35 cellular contexts compared by ENCODE assay signal in genomic region chr1:218224101-218224500, GRCh38.
"Had no signal": no experiment of that assay in that cellular context is flagged by ENCODE, and none has a peak within 500 bp of the region (broad histone marks: within the 10 kb centered on the region; RNA-seq: fewer than 3 reads in every experiment).

No MANE protein-coding gene starts in this region.

- H3K9me3 ChIP-seq: adrenal gland, body of pancreas, breast epithelium had no signal

- ATAC-seq: activated CD4-positive, alpha-beta T cell treated with anti-CD3 and anti-CD28 coated beads for 36 hours; activated CD4-positive, CD25-positive, alpha-beta regulatory T cell treated with anti-CD3 and anti-CD28 coated beads, Interleukin-2, amount 50 U/mL, for 24 hours; activated CD8-positive, alpha-beta T cell treated with anti-CD3 and anti-CD28 coated beads for 36 hours; activated naive CD4-positive, alpha-beta T cell treated with anti-CD3 and anti-CD28 coated beads, Interleukin-2, amount 50 U/mL, for 72 hours; activated T-cell treated with anti-CD3 and anti-CD28 coated beads, Interleukin-2, amount 50 U/mL, for 4 hours; activated T-cell treated with anti-CD3 and anti-CD28 coated beads, Interleukin-2, amount 50 U/mL, for 72 hours; activated T-helper 17 cell treated with anti-CD3 and anti-CD28 coated beads, Interleukin-2, amount 50 U/mL, for 72 hours; body of pancreas; WTC11 had no signal

- H3K36me3 ChIP-seq: adrenal gland, brain microvascular endothelial cell, breast epithelium, WERI-Rb-1 had no signal

- H3K27me3 ChIP-seq: adrenal gland, body of pancreas, brain microvascular endothelial cell, breast epithelium had no signal

- H3K27ac Mint-ChIP-seq: activated CD4-positive, alpha-beta memory T cell treated with anti-CD3 and anti-CD28 coated beads for 36 hours; activated CD4-positive, alpha-beta T cell treated with anti-CD3 and anti-CD28 coated beads for 36 hours; activated CD4-positive, alpha-beta T cell treated with anti-CD3 and anti-CD28 coated beads, Interleukin-2, amount 10 ng/mL, durations not matched to agents 7 days and 5 days; activated CD8-positive, alpha-beta T cell treated with anti-CD3 and anti-CD28 coated beads for 36 hours; activated naive CD4-positive, alpha-beta T cell treated with anti-CD3 and anti-CD28 coated beads for 36 hours; activated naive CD4-positive, alpha-beta T cell treated with anti-CD3 and anti-CD28 coated beads, Interleukin-2, amount 50 U/mL, for 72 hours; activated naive CD8-positive, alpha-beta T cell treated with anti-CD3 and anti-CD28 coated beads for 36 hours; activated T-cell treated with anti-CD3 and anti-CD28 coated beads, Interleukin-2, amount 50 U/mL, for 72 hours; activated T-helper 1 cell treated with anti-CD3 and anti-CD28 coated beads, Interleukin-12 subunit alpha, Interleukin-12 subunit beta, Interleukin-2, Interleukin-4 antibody, amounts not matched to agents 30 ng/mL and 10 ng/mL and 1 ng/mL, durations not matched to agents 14 hours and 24 hours and 36 hours; activated T-helper 17 cell treated with anti-CD3 and anti-CD28 coated beads, Interleukin-2, amount 50 U/mL, for 72 hours; T-helper 1 cell treated with Interleukin-12 subunit alpha and Interleukin-12 subunit beta and Interleukin-4 antibody, amounts not matched to agents 30 μg/mL and 1 μg/mL, for 36 hours; T-helper 2 cell treated with Interferon-gamma antibody and Interleukin-4, amounts not matched to agents 5 μg/mL and 100 μg/mL, for 36 hours; WTC11 had no signal

- H3K36me3 Mint-ChIP-seq: activated CD4-positive, alpha-beta memory T cell treated with anti-CD3 and anti-CD28 coated beads for 36 hours; activated naive CD4-positive, alpha-beta T cell treated with anti-CD3 and anti-CD28 coated beads, Interleukin-2, amount 50 U/mL, for 72 hours; activated naive CD8-positive, alpha-beta T cell treated with anti-CD3 and anti-CD28 coated beads for 36 hours; WTC11 had no signal

- H3K27ac ChIP-seq: adrenal gland, body of pancreas, brain microvascular endothelial cell, breast epithelium, WERI-Rb-1 had no signal

- H3K4me3 ChIP-seq: adrenal gland, body of pancreas, breast epithelium had no signal

- H3K4me1 Mint-ChIP-seq: activated CD4-positive, alpha-beta T cell treated with anti-CD3 and anti-CD28 coated beads for 36 hours; activated CD4-positive, alpha-beta T cell treated with anti-CD3 and anti-CD28 coated beads, Interleukin-2, amount 10 ng/mL, durations not matched to agents 7 days and 5 days; activated naive CD8-positive, alpha-beta T cell treated with anti-CD3 and anti-CD28 coated beads for 36 hours; activated T-helper 17 cell treated with anti-CD3 and anti-CD28 coated beads, Interleukin-2, amount 50 U/mL, for 72 hours; WTC11 had no signal

- DNase-seq: activated CD4-positive, alpha-beta memory T cell treated with anti-CD3 and anti-CD28 coated beads for 36 hours; activated CD4-positive, alpha-beta T cell treated with anti-CD3 and anti-CD28 coated beads for 1 hour; activated CD4-positive, alpha-beta T cell treated with anti-CD3 and anti-CD28 coated beads for 36 hours; activated CD4-positive, alpha-beta T cell treated with anti-CD3 and anti-CD28 coated beads for 48 hours; activated CD4-positive, alpha-beta T cell treated with anti-CD3 and anti-CD28 coated beads, Interleukin-2, amount 10 ng/mL, durations not matched to agents 7 days and 5 days; activated CD4-positive, CD25-positive, alpha-beta regulatory T cell; activated CD8-positive, alpha-beta memory T cell treated with anti-CD3 and anti-CD28 coated beads, Interleukin-2, amount 50 U/mL, for 4 hours; activated CD8-positive, alpha-beta T cell treated with anti-CD3 and anti-CD28 coated beads for 36 hours; activated effector memory CD4-positive, alpha-beta T cell treated with anti-CD3 and anti-CD28 coated beads, Interleukin-2, amount 50 U/mL, for 16 hours; activated gamma-delta T cell treated with Interleukin-2 at 50 U/mL for 16 hours; activated naive CD4-positive, alpha-beta T cell; activated naive CD4-positive, alpha-beta T cell treated with anti-CD3 and anti-CD28 coated beads for 36 hours; activated naive CD4-positive, alpha-beta T cell treated with anti-CD3 and anti-CD28 coated beads, Interleukin-2, amount 50 U/mL, for 16 hours; activated naive CD8-positive, alpha-beta T cell treated with anti-CD3 and anti-CD28 coated beads for 36 hours; activated T-cell treated with anti-CD3 and anti-CD28 coated beads for 4 hours; activated T-cell treated with anti-CD3 and anti-CD28 coated beads, Interleukin-2, amount 50 U/mL, for 1 hour; activated T-cell treated with anti-CD3 and anti-CD28 coated beads, Interleukin-2, amount 50 U/mL, for 4 hours; activated T-cell treated with anti-CD3 and anti-CD28 coated beads, Interleukin-2, amount 50 U/mL, for 72 hours; adrenal gland; amniotic stem cell; aorta; body of pancreas; brain microvascular endothelial cell; central memory CD4-positive, alpha-beta T cell; T-helper 2 cell; T-helper 9 cell; WERI-Rb-1 had no signal

- H3K9me3 Mint-ChIP-seq: activated CD4-positive, alpha-beta memory T cell treated with anti-CD3 and anti-CD28 coated beads for 36 hours; activated CD4-positive, alpha-beta T cell treated with anti-CD3 and anti-CD28 coated beads, Interleukin-2, amount 10 ng/mL, durations not matched to agents 7 days and 5 days; activated CD8-positive, alpha-beta T cell treated with anti-CD3 and anti-CD28 coated beads for 36 hours; activated naive CD4-positive, alpha-beta T cell treated with anti-CD3 and anti-CD28 coated beads for 36 hours; activated naive CD4-positive, alpha-beta T cell treated with anti-CD3 and anti-CD28 coated beads, Interleukin-2, amount 50 U/mL, for 72 hours; activated naive CD8-positive, alpha-beta T cell treated with anti-CD3 and anti-CD28 coated beads for 36 hours; activated T-cell treated with anti-CD3 and anti-CD28 coated beads, Interleukin-2, amount 50 U/mL, for 4 hours; activated T-cell treated with anti-CD3 and anti-CD28 coated beads, Interleukin-2, amount 50 U/mL, for 72 hours; activated T-helper 1 cell treated with anti-CD3 and anti-CD28 coated beads, Interleukin-12 subunit alpha, Interleukin-12 subunit beta, Interleukin-2, Interleukin-4 antibody, amounts not matched to agents 30 ng/mL and 10 ng/mL and 1 ng/mL, durations not matched to agents 14 hours and 24 hours and 36 hours; activated T-helper 17 cell treated with anti-CD3 and anti-CD28 coated beads, Interleukin-2, amount 50 U/mL, for 72 hours; T-helper 1 cell treated with Interleukin-12 subunit alpha and Interleukin-12 subunit beta and Interleukin-4 antibody, amounts not matched to agents 30 μg/mL and 1 μg/mL, for 36 hours; T-helper 2 cell treated with Interferon-gamma antibody and Interleukin-4, amounts not matched to agents 5 μg/mL and 100 μg/mL, for 36 hours; WTC11 had no signal

- H3K4me1 ChIP-seq: adrenal gland, body of pancreas, breast epithelium had no signal

- H3K27me3 Mint-ChIP-seq: activated CD4-positive, alpha-beta memory T cell treated with anti-CD3 and anti-CD28 coated beads for 36 hours had no signal

- H3K4me3 Mint-ChIP-seq: activated CD4-positive, alpha-beta memory T cell treated with anti-CD3 and anti-CD28 coated beads for 36 hours; activated CD4-positive, alpha-beta T cell treated with anti-CD3 and anti-CD28 coated beads for 36 hours; activated CD4-positive, alpha-beta T cell treated with anti-CD3 and anti-CD28 coated beads, Interleukin-2, amount 10 ng/mL, durations not matched to agents 7 days and 5 days; activated CD8-positive, alpha-beta T cell treated with anti-CD3 and anti-CD28 coated beads for 36 hours; activated naive CD4-positive, alpha-beta T cell treated with anti-CD3 and anti-CD28 coated beads for 36 hours; activated naive CD8-positive, alpha-beta T cell treated with anti-CD3 and anti-CD28 coated beads for 36 hours; activated T-cell treated with anti-CD3 and anti-CD28 coated beads, Interleukin-2, amount 50 U/mL, for 4 hours; activated T-cell treated with anti-CD3 and anti-CD28 coated beads, Interleukin-2, amount 50 U/mL, for 72 hours; activated T-helper 1 cell treated with anti-CD3 and anti-CD28 coated beads, Interleukin-12 subunit alpha, Interleukin-12 subunit beta, Interleukin-2, Interleukin-4 antibody, amounts not matched to agents 30 ng/mL and 10 ng/mL and 1 ng/mL, durations not matched to agents 14 hours and 24 hours and 36 hours; activated T-helper 17 cell treated with anti-CD3 and anti-CD28 coated beads, Interleukin-2, amount 50 U/mL, for 72 hours; T-helper 1 cell treated with Interleukin-12 subunit alpha and Interleukin-12 subunit beta and Interleukin-4 antibody, amounts not matched to agents 30 μg/mL and 1 μg/mL, for 36 hours; T-helper 2 cell treated with Interferon-gamma antibody and Interleukin-4, amounts not matched to agents 5 μg/mL and 100 μg/mL, for 36 hours; WTC11 had no signal
